8 cellular contexts compared by ENCODE assay signal in genomic region chr16:58196898-58197313, GRCh38. TPM values are rescaled to one million over a fixed set of nuclear protein-coding genes. Genes with fewer than 3 reads are reported as not detected.
A peak's percentile ranks its signal among the peaks of the same experiment; 100 is the strongest.
DNase-seq lines count a peak whose midpoint lies in the region; ATAC-seq, FAIRE-seq and TF ChIP-seq lines count a peak whose summit lies in the region.

No MANE protein-coding gene starts in this region.

- peaks cover 5% of the 10 kb centered on the region for H3K36me3 Mint-ChIP-seq in astrocyte (ENCODE audit: low read depth, unreplicated experiment)

- peaks cover 31% of the 10 kb centered on the region for H3K36me3 ChIP-seq in astrocyte (ENCODE audit: insufficient read depth, low read length)

- H3K4me1 Mint-ChIP-seq in astrocyte (ENCODE audit: low read depth, unreplicated experiment) = peaks cover 5% of the 10 kb centered on the region

- peaks cover 4% of the 10 kb centered on the region for H3K4me1 ChIP-seq in astrocyte (ENCODE audit: insufficient read depth, low read length)

- no peaks in the 10 kb centered on the region for H3K9me3 ChIP-seq in astrocyte (ENCODE audit: insufficient read depth, low read depth, low read length)

- H3K9me3 Mint-ChIP-seq in astrocyte (ENCODE audit: unreplicated experiment) = no peaks in the 10 kb centered on the region

- peaks cover 5% of the 10 kb centered on the region for H3K27me3 ChIP-seq in astrocyte (ENCODE audit: insufficient read depth, low read length)

- FAIRE-seq in astrocyte (lab: Jason Lieb, UNC) = no peak

- H3K4me3 Mint-ChIP-seq in astrocyte (ENCODE audit: unreplicated experiment) = peak overlapping the region; percentile 95

- peaks cover 17% of the 10 kb centered on the region for H3K27me3 Mint-ChIP-seq in astrocyte (ENCODE audit: low read depth, unreplicated experiment)

- DNase-seq in AG10803 (ENCODE audit: low read depth) (peak; percentile 29), astrocyte (ENCODE audit: low read depth) (peak; percentile 34), iris pigment epithelial cell (ENCODE audit: low read depth) (peak; percentile 27), stromal cell of bone marrow (ENCODE audit: low read depth) (peak; percentile 5)

- H3K9ac ChIP-seq in astrocyte (ENCODE audit: low read length) = peak overlapping the region; percentile 77

- H3K4me3 ChIP-seq in AG10803 (ENCODE audit: low read length) (peak overlapping the region; percentile 72), astrocyte (ENCODE audit: insufficient read depth, low read depth, low read length) (peak overlapping the region; percentile 70)

- peaks cover 54% of the 10 kb centered on the region for H3K79me2 ChIP-seq in astrocyte (ENCODE audit: insufficient read depth, low read length)

- peak overlapping the region; percentile 85 for H3K4me2 ChIP-seq in astrocyte (ENCODE audit: low read length)

- ATAC-seq in HG03460 (IDR thresholded peaks at IDR 0.05; ENCODE audit: unreplicated experiment) (peak; percentile 8), GM21737 (IDR thresholded peaks at IDR 0.05; ENCODE audit: unreplicated experiment) (no peak), HG03175 (IDR thresholded peaks at IDR 0.05; ENCODE audit: unreplicated experiment) (no peak), HG02610 (IDR thresholded peaks at IDR 0.05; ENCODE audit: unreplicated experiment) (no peak)

- no peak overlapping the region for H2AFZ ChIP-seq in astrocyte (ENCODE audit: low read depth, low read length)

- no peak for TF ChIP-seq CTCF in AG10803 (conservative IDR thresholded peaks at IDR 0.05; ENCODE audit: low read length)
- TF ChIP-seq CTCF in astrocyte (IDR thresholded peaks at IDR 0.05; ENCODE audit: insufficient read depth, low read depth, low read length) = no peak

- peak overlapping the region; percentile 82 for H3K27ac Mint-ChIP-seq in astrocyte (ENCODE audit: unreplicated experiment)

- peaks cover 44% of the 10 kb centered on the region for H4K20me1 ChIP-seq in astrocyte (ENCODE audit: insufficient read depth, low read length)

- no peak overlapping the region for H3K27ac ChIP-seq in astrocyte (ENCODE audit: low read depth, low read length)

RNA-seq across cellular contexts. Expression of gene CSNK2A2, which starts 1.0 kb away (rescaled TPM):
- 87.7 and 96.2 TPM in 2 replicates for total RNA-seq in astrocyte
